In genomic region chr12:132432721-132433577, GRCh38 we compare ENCODE assay signal across 17 cellular contexts. TPM values are rescaled to one million over a fixed set of nuclear protein-coding genes. Genes with fewer than 3 reads are reported as not detected.
A peak's percentile ranks its signal among the peaks of the same experiment; 100 is the strongest.
DNase-seq lines count a peak whose midpoint lies in the region; ATAC-seq, FAIRE-seq and TF ChIP-seq lines count a peak whose summit lies in the region.
"Had no signal": no experiment of that assay in that cellular context is flagged by ENCODE, and none has a peak within 500 bp of the region (broad histone marks: within the 10 kb centered on the region; RNA-seq: fewer than 3 reads in every experiment).

No MANE protein-coding gene starts in this region.

- H3K4me3 Mint-ChIP-seq in naive B cell, result peak overlapping the region in 7 of 8 donors; percentile 6 to 81 (median 35)

- in situ Hi-C loops in HepG2 (cut with HindIII; ENCODE audit: extremely low pct_ligation_motif_present, low pct_unique_long_range_greater_than_20kb) (no loop called here), ACHN (cut with HindIII; ENCODE audit: low pct_ligation_motif_present, low pct_unique_long_range_greater_than_20kb, low sequenced_read_pairs) (no loop called here)

- TF ChIP-seq POLR2A in HepG2 (IDR thresholded peaks at IDR 0.05; ENCODE audit: insufficient read depth in 1 of 2, low read depth in 2 of 2, low read length in 2 of 2) (no peak), right lobe of liver (IDR thresholded peaks at IDR 0.05) (no peak), H1 (IDR thresholded peaks at IDR 0.05; ENCODE audit: control extremely low read depth in 1 of 2, low read depth in 2 of 2, low read length in 2 of 2) (no peak)

- TF ChIP-seq CTCF in HepG2 (CRISPR knock-in tag; IDR thresholded peaks at IDR 0.05) (no peak), right lobe of liver (IDR thresholded peaks at IDR 0.05) (no peak), H1 (IDR thresholded peaks at IDR 0.05; ENCODE audit: control extremely low read depth in 1 of 3, insufficient read depth in 1 of 3, low read depth in 1 of 3, low read length in 3 of 3) (no peak)

- no peaks in the 10 kb centered on the region for H3K36me3 ChIP-seq in HepG2 (replicated peaks in 1 of 2; ENCODE audit: control insufficient read depth in 1 of 2, insufficient read depth in 2 of 2, low read length in 2 of 2)
- no peaks in the 10 kb centered on the region for H3K36me3 ChIP-seq in right lobe of liver
- H3K36me3 ChIP-seq in H1 (ENCODE audit: control insufficient read depth in 2 of 4, insufficient read depth in 4 of 4, low read length in 3 of 4), result no peaks in the 10 kb centered on the region; a peak in 3 of 8 replicates
- H3K36me3 ChIP-seq: adrenal gland, uterus, WERI-Rb-1 had no signal

- TF ChIP-seq RAD21 in HepG2 (CRISPR knock-in tag; IDR thresholded peaks at IDR 0.05) (no peak), H1 (IDR thresholded peaks at IDR 0.05 in 1 of 2, conservative IDR thresholded peaks at IDR 0.05 in 1 of 2; ENCODE audit: low read depth in 2 of 2, low read length in 2 of 2) (no peak)

- no peak overlapping the region for H4K91ac ChIP-seq in H1 (replicated peaks; ENCODE audit: insufficient read length, low read length)

- H3K79me2 ChIP-seq in HepG2 (ENCODE audit: insufficient read depth, low read length), result no peaks in the 10 kb centered on the region
- H3K79me2 ChIP-seq in H1 (ENCODE audit: control insufficient read depth in 1 of 2, insufficient read depth in 2 of 2, low read length in 2 of 2), result no peaks in the 10 kb centered on the region

- H3K27me3 ChIP-seq in HepG2 (ENCODE audit: control insufficient read depth in 1 of 2, insufficient read depth in 2 of 2, low read length in 2 of 2) (peaks cover 9 to 65% of the 10 kb centered on the region in 2 experiments), right lobe of liver (no peaks in the 10 kb centered on the region), H1 (replicated peaks in 1 of 4; ENCODE audit: control insufficient read depth in 3 of 4, extremely low read depth in 1 of 4, insufficient read depth in 3 of 4, low read length in 3 of 4) (peaks cover 8 to 57% (median 48%) of the 10 kb centered on the region in 4 experiments; a peak in 6 of 7 replicates)
- H3K27me3 ChIP-seq: uterus had no signal

- H3K4me2 ChIP-seq in HepG2 (ENCODE audit: low read depth, low read length) (no peak overlapping the region), H1 (ENCODE audit: insufficient read depth in 1 of 2, low read depth in 2 of 2, low read length in 2 of 2) (no peak overlapping the region)

- H4K5ac ChIP-seq in H1 (ENCODE audit: insufficient read length, low read depth, low read length), result no peak overlapping the region

- WGBS in HepG2 (ENCODE audit: low lambda C conversion rate), result 73% methylated on average over 22 of the region's 41 CpGs
- 40% methylated on average over 1 of the region's 41 CpGs for WGBS in right lobe of liver (ENCODE audit: insufficient coverage, low coverage, low lambda C conversion rate, missing lambda C conversion rate)
- WGBS in H1 (ENCODE audit: extremely low coverage in 1 of 2, insufficient coverage in 1 of 2, insufficient read length in 1 of 2, insufficient replicate concordance in 2 of 2, low coverage in 1 of 2, low lambda C conversion rate in 2 of 2, missing lambda C conversion rate in 1 of 2), 2 experiments, result 81% methylated on average over 41 of the region's 41 CpGs; no CpG with 5 or more reads in 1 of the 2 experiments

- H2AFZ ChIP-seq in HepG2 (ENCODE audit: low read length) (no peak overlapping the region), H1 (ENCODE audit: low read length) (no peak overlapping the region)

- no TSS peak for BruUV-seq in HepG2 (replicated peaks; lab: Mats Ljungman, UMichigan)

- H3K14ac ChIP-seq in H1 (ENCODE audit: insufficient read length), result no peak overlapping the region

- H2BK5ac ChIP-seq in H1 (ENCODE audit: low read depth, low read length), result no peak overlapping the region

- CTCF ChIA-PET in HepG2 (lab: Yijun Ruan, JAX; ENCODE audit: low intra/inter-chr PET ratio, low total read pairs) (no interaction called here), H1 (lab: Charles Lee; ENCODE audit: partially characterized antibody) (interaction anchor here (0.6 to 3.6 kb wide), 8 partner anchors 11 to 182 kb away, joined by 3 to 17 read pairs (median 4); no protein-coding TSS in a partner anchor)

- peak overlapping the region in 4 of 6 donors; percentile 34 to 83 (median 56) for H3K27ac Mint-ChIP-seq in naive B cell

- TF ChIP-seq EP300 in HepG2 (IDR thresholded peaks at IDR 0.05; ENCODE audit: low read depth in 2 of 2, low read length in 2 of 2) (no peak), HepG2 (CRISPR knock-in tag; IDR thresholded peaks at IDR 0.05; ENCODE audit: borderline replicate concordance) (no peak), H1 (IDR thresholded peaks at IDR 0.05; ENCODE audit: borderline replicate concordance in 1 of 2, low read depth in 2 of 2, low read length in 2 of 2) (no peak)

- H3K4me3 ChIP-seq in HepG2 (replicated peaks in 1 of 3; ENCODE audit: insufficient read depth in 1 of 3, low read depth in 2 of 3, low read length in 3 of 3) (no peak overlapping the region), right lobe of liver (no peak overlapping the region), H1 (ENCODE audit: extremely low read depth in 1 of 4, insufficient read depth in 2 of 4, low read depth in 3 of 4, low read length in 4 of 4) (no peak overlapping the region)
- H3K4me3 ChIP-seq: adrenal gland, K562, uterus had no signal

- peaks cover 80% of the 10 kb centered on the region for H3K4me1 ChIP-seq in HepG2 (ENCODE audit: insufficient read depth, low read length)
- H3K4me1 ChIP-seq in right lobe of liver, result no peaks in the 10 kb centered on the region
- peaks cover 0 to 48% (median 29%) of the 10 kb centered on the region in 4 experiments; a peak in 6 of 7 replicates for H3K4me1 ChIP-seq in H1 (replicated peaks in 1 of 4; ENCODE audit: control insufficient read depth in 3 of 4, insufficient read depth in 4 of 4, low read length in 3 of 4)

- 0 out of 2 replicates have a peak overlapping the region, but pooled peaks have one; percentile 12 for H4K8ac ChIP-seq in H1 (ENCODE audit: extremely low read depth, insufficient read depth, low read length)

- FAIRE-seq in HepG2 (lab: Jason Lieb, UNC) (no peak), H1 (lab: Jason Lieb, UNC) (no peak), urothelium cell line (lab: Jason Lieb, UNC) (peak; percentile 62)
- FAIRE-seq: GM19239, K562 had no signal

- no peaks in the 10 kb centered on the region for H4K20me1 ChIP-seq in HepG2 (ENCODE audit: insufficient read depth, low read length)
- H4K20me1 ChIP-seq in H1 (replicated peaks in 1 of 2; ENCODE audit: control insufficient read depth in 1 of 2, insufficient read depth in 2 of 2, low read length in 2 of 2), result peaks cover 0 to 7% of the 10 kb centered on the region in 2 experiments

- H2AK5ac ChIP-seq in H1 (ENCODE audit: low read depth, low read length), result no peak overlapping the region

- no peaks in the 10 kb centered on the region for H3K27me3 Mint-ChIP-seq in naive B cell

- POLR2A ChIA-PET in HepG2 (lab: Yijun Ruan, JAX) (no interaction called here), H1 (lab: Charles Lee; ENCODE audit: partially characterized antibody) (interaction anchor here (1.6 kb wide), 1 partner anchor 148 kb away, joined by 3 read pairs; no protein-coding TSS in a partner anchor)

- H2BK15ac ChIP-seq in H1 (ENCODE audit: low read length), result no peak overlapping the region

- H3K9ac ChIP-seq in HepG2 (ENCODE audit: insufficient read depth, low read depth, low read length) (no peak overlapping the region), H1 (replicated peaks in 1 of 4; ENCODE audit: extremely low read depth in 1 of 4, low read depth in 3 of 4, low read length in 3 of 4) (no peak overlapping the region)

- H3K56ac ChIP-seq in H1 (replicated peaks; ENCODE audit: insufficient read length, low read depth, low read length), result no peak overlapping the region

- no peaks in the 10 kb centered on the region for H3K36me3 Mint-ChIP-seq in naive B cell

- H3K9me3 ChIP-seq in HepG2 (ENCODE audit: low read length) (no peaks in the 10 kb centered on the region), right lobe of liver (no peaks in the 10 kb centered on the region), H1 (ENCODE audit: insufficient read depth in 2 of 2, low read depth in 1 of 2, low read length in 1 of 2) (peaks cover 7 to 24% of the 10 kb centered on the region in 2 experiments; a peak in 2 of 4 replicates)
- H3K9me3 ChIP-seq: adrenal gland, uterus had no signal

- intact Hi-C loops in HepG2 (cut with micrococcal nuclease; ENCODE audit: unreplicated experiment) (no loop called here), right lobe of liver (cut with DNase I) (no loop called here)

- no peak overlapping the region for H2BK120ac ChIP-seq in H1 (replicated peaks; ENCODE audit: low read depth, low read length)

- H3K23me2 ChIP-seq in H1 (ENCODE audit: low read depth, low read length), result no peaks in the 10 kb centered on the region

- peaks cover 0 to 4% (median 0%) of the 10 kb centered on the region in 7 donors for H3K9me3 Mint-ChIP-seq in naive B cell

- H3K18ac ChIP-seq in H1 (ENCODE audit: extremely low read depth, low read length), result no peak overlapping the region

- H3K23ac ChIP-seq in H1 (ENCODE audit: insufficient read length), result no peak overlapping the region

- peaks cover 39 to 82% (median 67%) of the 10 kb centered on the region in 3 donors for H3K4me1 Mint-ChIP-seq in naive B cell

- DNase-seq in HepG2 (ENCODE audit: low spot score) (no peak), right lobe of liver (no peak), H1 (ENCODE audit: low read depth in 1 of 2, low spot score in 2 of 2) (no peak), naive B cell (no peak), urothelium cell line (ENCODE audit: low spot score) (no peak), ACHN (no peak)
- DNase-seq: effector CD8-positive, alpha-beta T cell; EL; NCI-H1930; occipital lobe; WERI-Rb-1 had no signal

- H3K79me1 ChIP-seq in H1 (ENCODE audit: low read depth, low read length), result no peaks in the 10 kb centered on the region

- H2BK12ac ChIP-seq in H1 (ENCODE audit: low read depth, low read length), result no peak overlapping the region

- H3K4ac ChIP-seq in H1 (replicated peaks; ENCODE audit: insufficient read length, low read depth, low read length), result no peak overlapping the region

- no peak for ATAC-seq in HepG2
- no peak for ATAC-seq in right lobe of liver
- ATAC-seq in naive B cell (ENCODE audit: low read depth in 2 of 2), result no peak
- ATAC-seq in GM21737 (IDR thresholded peaks at IDR 0.05; ENCODE audit: unreplicated experiment), result no peak
- ATAC-seq in GM18873 (IDR thresholded peaks at IDR 0.05; ENCODE audit: low FRiP score, unreplicated experiment), result no peak
- ATAC-seq: K562 had no signal

- H2BK20ac ChIP-seq in H1 (ENCODE audit: low read length), result no peak overlapping the region

- H3K27ac ChIP-seq in HepG2 (ENCODE audit: extremely low read length, insufficient read depth, low read length), result no peak overlapping the region
- no peak overlapping the region for H3K27ac ChIP-seq in right lobe of liver
- no peak overlapping the region for H3K27ac ChIP-seq in H1 (ENCODE audit: low read depth, low read length)
- H3K27ac ChIP-seq: adrenal gland, uterus had no signal

RNA-seq across cellular contexts. Expression of gene FBRSL1, which starts 57.0 kb away (rescaled TPM):
- total RNA-seq in HepG2 (2016; rRNA removed; fragmentation: Illumina TruSeq; extraction: Trizol) (3.7 and 7.9 TPM in 2 replicates), right lobe of liver (10 to 100 TPM; 16.2 to 27.6 (median 23.3) TPM)
- total RNA-seq in HepG2 (2016; cell fraction: cytosol; rRNA removed; fragmentation: Illumina TruSeq; extraction: Trizol; ENCODE audit: low read depth), result 2.7 and 3.6 TPM in 2 replicates
- total RNA-seq in HepG2 (2016; cell fraction: insoluble cytoplasmic fraction; rRNA removed; fragmentation: Illumina TruSeq; extraction: Trizol), result 5.4 and 6.9 TPM in 2 replicates
- total RNA-seq in HepG2 (2016; cell fraction: membrane; rRNA removed; fragmentation: Illumina TruSeq; extraction: Trizol), result 7.0 and 9.3 TPM in 2 replicates
- 10.9 and 11.0 TPM in 2 replicates for total RNA-seq in HepG2 (2016; cell fraction: nucleus; rRNA removed; fragmentation: Illumina TruSeq; extraction: Trizol)
- polyA plus RNA-seq in HepG2 (2011; rRNA removed) (3.6 and 4.9 TPM in 2 replicates), H1 (2011; rRNA removed) (18.4 and 78.9 TPM in 2 replicates), naive B cell (ENCODE audit: low read depth in 6 of 6) (1 to 10 TPM in 5 of 6 donors, under 1 TPM in 1; 0.60 to 5.8 (median 2.9) TPM)
- 3.0 and 6.0 TPM in 2 replicates for polyA plus RNA-seq in HepG2 (2011; cell fraction: cytosol; rRNA removed)
- polyA plus RNA-seq in HepG2 (2011; cell fraction: nucleus; rRNA removed), result 50.9 and 76.3 TPM in 2 replicates
- polyA plus RNA-seq in HepG2 (2012), result 25.5 and 31.0 TPM in 2 replicates
- 5.9 and 6.4 TPM in 2 replicates for polyA plus RNA-seq in HepG2 (2016; cell fraction: cytosol; fragmentation: Illumina TruSeq; extraction: Trizol; ENCODE audit: low read depth)
- polyA plus RNA-seq in HepG2 (2016; cell fraction: insoluble cytoplasmic fraction; fragmentation: Illumina TruSeq; extraction: Trizol; ENCODE audit: low read depth), result 20.0 and 28.2 TPM in 2 replicates
- polyA plus RNA-seq in HepG2 (2016; cell fraction: membrane; fragmentation: Illumina TruSeq; extraction: Trizol; ENCODE audit: low read depth), result 20.5 and 23.8 TPM in 2 replicates
- 64.1 and 69.3 TPM in 2 replicates for polyA plus RNA-seq in HepG2 (2016; cell fraction: nucleus; fragmentation: Illumina TruSeq; extraction: Trizol; ENCODE audit: insufficient read depth, low read depth)
- 3.8 and 7.6 TPM in 2 replicates for polyA minus RNA-seq in HepG2 (2011; rRNA and poly(A)+ RNA removed; ENCODE audit: low replicate concordance)
- 17.3 and 28.7 TPM in 2 replicates for polyA minus RNA-seq in HepG2 (2011; cell fraction: cytosol; rRNA and poly(A)+ RNA removed)
- 8.5 and 11.2 TPM in 2 replicates for polyA minus RNA-seq in HepG2 (2011; cell fraction: nucleus; rRNA and poly(A)+ RNA removed)
- total RNA-seq in H1 (2021; fragmentation: NEBNext Ultra II Directional; extraction: Animal tissue kit (Norgen Biotek cat#: 25700)), result 109 and 123 TPM in 2 replicates
- 13.8 TPM for polyA plus RNA-seq in H1 (2011; cell fraction: cytosol; rRNA removed)
- polyA plus RNA-seq in H1 (2011; cell fraction: nucleus; rRNA removed), result 51.7 TPM
- polyA plus RNA-seq in H1 (2012, experiment 1 of 2), result 70.6 to 100 TPM (median 74.4 TPM) in 4 replicates
- 111 TPM for polyA plus RNA-seq in H1 (2012, experiment 2 of 2)
- 79.0 TPM for polyA plus RNA-seq in H1 (2013, experiment 1 of 2)
- polyA plus RNA-seq in H1 (2013, experiment 2 of 2), result 73.0 TPM
- 1.7 and 39.3 TPM in 2 replicates for polyA minus RNA-seq in H1 (2011; rRNA and poly(A)+ RNA removed)
- 52.3 TPM for polyA minus RNA-seq in H1 (2011; cell fraction: cytosol; rRNA and poly(A)+ RNA removed)
- polyA minus RNA-seq in H1 (2011; cell fraction: nucleus; rRNA and poly(A)+ RNA removed), result 28.5 TPM
